10 cellular contexts compared by ENCODE assay signal in genomic region chr9:120711354-120711753, GRCh38. TPM values are rescaled to one million over a fixed set of nuclear protein-coding genes. Genes with fewer than 3 reads are reported as not detected.
A peak's percentile ranks its signal among the peaks of the same experiment; 100 is the strongest.
DNase-seq lines count a peak whose midpoint lies in the region; ATAC-seq and TF ChIP-seq lines count a peak whose summit lies in the region.
"Had no signal": no experiment of that assay in that cellular context is flagged by ENCODE, and none has a peak within 500 bp of the region (broad histone marks: within the 10 kb centered on the region; RNA-seq: fewer than 3 reads in every experiment).

No MANE protein-coding gene starts in this region.

- no peak overlapping the region for H3K9ac ChIP-seq in subcutaneous abdominal adipose tissue (ENCODE audit: low read length in 5 of 5)

- no peak for DNase-seq in activated CD4-positive, alpha-beta T cell treated with anti-CD3 and anti-CD28 coated beads for 36 hours
- DNase-seq in activated CD4-positive, alpha-beta T cell treated with anti-CD3 and anti-CD28 coated beads for 48 hours: no peak
- DNase-seq in T-helper 17 cell: no peak
- no peak for DNase-seq in immature natural killer cell
- DNase-seq in WTC11 (ENCODE audit: low spot score): no peak
- no peak for DNase-seq in NCI-H1436 (lab: John Stamatoyannopoulos, UW)
- DNase-seq: amniotic stem cell, SHP77 had no signal

- no peaks in the 10 kb centered on the region for H3K9me3 Mint-ChIP-seq in activated CD4-positive, alpha-beta T cell treated with anti-CD3 and anti-CD28 coated beads for 36 hours (ENCODE audit: low read depth)
- no peaks in the 10 kb centered on the region for H3K9me3 Mint-ChIP-seq in immature natural killer cell
- no peaks in the 10 kb centered on the region for H3K9me3 Mint-ChIP-seq in WTC11

- H3K9me3 ChIP-seq in T-helper 17 cell (ENCODE audit: control insufficient read depth, low read length, poor library complexity, severe bottlenecking): no peaks in the 10 kb centered on the region
- no peaks in the 10 kb centered on the region for H3K9me3 ChIP-seq in subcutaneous abdominal adipose tissue (ENCODE audit: control insufficient read depth in 5 of 5, low read length in 5 of 5)

- no peak for TF ChIP-seq CTCF in WTC11 (IDR thresholded peaks at IDR 0.05)

- peaks cover 2 to 54% (median 45%) of the 10 kb centered on the region in 5 donors for H3K4me1 ChIP-seq in subcutaneous abdominal adipose tissue (ENCODE audit: control insufficient read depth in 5 of 5, insufficient read depth in 5 of 5, low read length in 5 of 5)

- H3K27me3 ChIP-seq in subcutaneous abdominal adipose tissue (ENCODE audit: control insufficient read depth in 5 of 5, insufficient read depth in 4 of 5, low read length in 5 of 5): no peaks in the 10 kb centered on the region

- peak overlapping the region; percentile 86 for H3K27ac ChIP-seq in subcutaneous abdominal adipose tissue (ENCODE audit: low read depth, low read length)

- no peak overlapping the region for H3K27ac Mint-ChIP-seq in activated CD4-positive, alpha-beta T cell treated with anti-CD3 and anti-CD28 coated beads for 36 hours
- H3K27ac Mint-ChIP-seq in T-helper 17 cell (peak overlapping the region; percentile 95), immature natural killer cell (peak overlapping the region; percentile 86 to 94 (median 91)), WTC11 (no peak overlapping the region)

- H3K4me3 ChIP-seq in subcutaneous abdominal adipose tissue (ENCODE audit: low read depth in 1 of 5, low read length in 5 of 5): no peak overlapping the region

- peak overlapping the region; percentile 84 for H3K4me3 Mint-ChIP-seq in activated CD4-positive, alpha-beta T cell treated with anti-CD3 and anti-CD28 coated beads for 36 hours
- H3K4me3 Mint-ChIP-seq in T-helper 17 cell: no peak overlapping the region
- peak overlapping the region; percentile 83 to 93 (median 87) for H3K4me3 Mint-ChIP-seq in immature natural killer cell
- no peak overlapping the region for H3K4me3 Mint-ChIP-seq in WTC11

- H3K36me3 Mint-ChIP-seq in activated CD4-positive, alpha-beta T cell treated with anti-CD3 and anti-CD28 coated beads for 36 hours (ENCODE audit: low read depth): no peaks in the 10 kb centered on the region
- H3K36me3 Mint-ChIP-seq in T-helper 17 cell (ENCODE audit: low read depth) (no peaks in the 10 kb centered on the region), immature natural killer cell (no peaks in the 10 kb centered on the region), WTC11 (no peaks in the 10 kb centered on the region)

- CTCF ChIA-PET in activated CD4-positive, alpha-beta T cell treated with anti-CD3 and anti-CD28 coated beads for 36 hours (lab: Charles Lee): interaction anchor here (0.6 to 2.5 kb wide), 5 partner anchors 14 to 94 kb away, joined by 4 to 8 read pairs (median 5); no protein-coding TSS in a partner anchor
- CTCF ChIA-PET in WTC11 (lab: Charles Lee): no interaction called here

- no peaks in the 10 kb centered on the region for H3K27me3 Mint-ChIP-seq in activated CD4-positive, alpha-beta T cell treated with anti-CD3 and anti-CD28 coated beads for 36 hours
- H3K27me3 Mint-ChIP-seq in T-helper 17 cell (no peaks in the 10 kb centered on the region), immature natural killer cell (ENCODE audit: low read depth in 3 of 3) (peaks cover 3 to 10% (median 5%) of the 10 kb centered on the region in 3 donors), WTC11 (ENCODE audit: low read depth) (peaks cover 76% of the 10 kb centered on the region)

- intact Hi-C loops in activated CD4-positive, alpha-beta T cell treated with anti-CD3 and anti-CD28 coated beads for 36 hours (cut with DNase I, micrococcal nuclease): loop anchor here (5.0 kb wide), 4 partner anchors 94 to 661 kb away; partner anchors contain the start of genes PSMD5 (in 1 of the 2), STOM (in 1 of the 2) and TRAF1 (in 1 of the 2)

- POLR2A ChIA-PET in activated CD4-positive, alpha-beta T cell treated with anti-CD3 and anti-CD28 coated beads for 36 hours (lab: Charles Lee): interaction anchor here (0.7 kb wide), 1 partner anchor 179 kb away, joined by 3 read pairs; no protein-coding TSS in a partner anchor
- POLR2A ChIA-PET in WTC11 (lab: Charles Lee): no interaction called here

- no peaks in the 10 kb centered on the region for H3K36me3 ChIP-seq in subcutaneous abdominal adipose tissue (ENCODE audit: control insufficient read depth in 5 of 5, insufficient read depth in 5 of 5, low read length in 5 of 5)

- peaks cover 33% of the 10 kb centered on the region for H3K4me1 Mint-ChIP-seq in activated CD4-positive, alpha-beta T cell treated with anti-CD3 and anti-CD28 coated beads for 36 hours
- H3K4me1 Mint-ChIP-seq in T-helper 17 cell (peaks cover 33% of the 10 kb centered on the region), immature natural killer cell (peaks cover 49 to 52% of the 10 kb centered on the region in 2 donors), WTC11 (peaks cover 17% of the 10 kb centered on the region)

- ATAC-seq in activated CD4-positive, alpha-beta T cell treated with anti-CD3 and anti-CD28 coated beads for 36 hours: no peak
- ATAC-seq in T-helper 17 cell: no peak
- ATAC-seq in HG03354 (IDR thresholded peaks at IDR 0.05; ENCODE audit: poor library complexity, severe bottlenecking, unreplicated experiment): no peak
- no peak for ATAC-seq in WTC11

TF ChIP-seq in WTC11, 78 proteins besides CTCF, POLR2A, EP300 and RAD21:
- TF ChIP-seq AR (CRISPR knock-in tag; IDR thresholded peaks at IDR 0.05): no peak
- TF ChIP-seq NR2C2 (CRISPR knock-in tag; IDR thresholded peaks at IDR 0.05): no peak
- TF ChIP-seq E2F5 (CRISPR knock-in tag; IDR thresholded peaks at IDR 0.05): no peak
- TF ChIP-seq ETV6 (CRISPR knock-in tag; IDR thresholded peaks at IDR 0.05): no peak
- no peak for TF ChIP-seq ZNF263 (CRISPR knock-in tag; IDR thresholded peaks at IDR 0.05; ENCODE audit: low read depth)

RNA-seq across cellular contexts. Expression of gene MEGF9, which starts 2.9 kb away (rescaled TPM):
- 1 to 10 TPM; 3.3 to 3.6 TPM for total RNA-seq in activated CD4-positive, alpha-beta T cell treated with anti-CD3 and anti-CD28 coated beads for 36 hours
- total RNA-seq in T-helper 17 cell (10 to 100 TPM in 1 of 2 donors, 1 to 10 TPM in 1; 9.9 to 10.2 TPM), WTC11 (2021) (0.80 to 1.0 TPM (median 0.92 TPM) in 3 replicates)
- 10 to 100 TPM; 10.0 to 13.3 (median 11.2) TPM for polyA plus RNA-seq in immature natural killer cell

Comparison
In these comparisons a context has a peak if more than half of its experiments do, and no peak if none do; other contexts are left out.
1. H3K27ac Mint-ChIP-seq: peak in T-helper 17 cell (single experiment) and immature natural killer cell (6 of 6); none in activated CD4-positive, alpha-beta T cell treated with anti-CD3 and anti-CD28 coated beads for 36 hours (single experiment) and WTC11 (single experiment).
2. H3K4me3 Mint-ChIP-seq: peak in activated CD4-positive, alpha-beta T cell treated with anti-CD3 and anti-CD28 coated beads for 36 hours (single experiment) and immature natural killer cell (5 of 5); none in T-helper 17 cell (single experiment) and WTC11 (single experiment).